Comparison of ENCODE assay signal across 10 cellular contexts in the genomic region with DNA sequence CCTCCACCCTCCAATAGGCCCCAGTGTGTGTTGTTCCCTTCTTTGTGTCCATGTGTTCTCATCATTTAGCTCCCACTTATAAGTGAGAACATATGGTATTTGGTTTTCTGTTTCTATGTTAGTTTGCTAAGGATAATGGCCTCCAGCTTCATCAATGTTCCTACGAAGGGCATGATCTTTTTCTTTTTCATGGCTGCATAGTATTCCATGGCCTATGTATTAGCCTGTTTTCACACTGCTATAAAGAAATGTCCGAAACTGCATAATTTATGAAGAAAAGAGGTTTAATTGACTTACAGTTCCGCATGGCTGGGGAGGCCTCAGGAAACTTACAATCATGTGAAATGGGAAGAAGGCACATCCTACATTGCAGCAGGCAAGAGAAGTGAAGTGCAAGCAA. TPM values are rescaled to one million over a fixed set of nuclear protein-coding genes. Genes with fewer than 3 reads are reported as not detected.
"Had no signal": no experiment of that assay in that cellular context is flagged by ENCODE, and none has a peak within 500 bp of the region (broad histone marks: within the 10 kb centered on the region; RNA-seq: fewer than 3 reads in every experiment).

No MANE protein-coding gene starts in this region.

RNA-seq across cellular contexts. Expression of gene NEUROD1, which starts 22.2 kb away (rescaled TPM):
- total RNA-seq: OCI-LY7, PC-3, PC-9, Right ventricle myocardium inferior, Right ventricle myocardium superior, RPMI7951, SJCRH30, SJSA1, SK-MEL-5, T-cell had no signal

RNA-seq across cellular contexts. Expression of gene CERKL, which starts 45.6 kb away (rescaled TPM):
- total RNA-seq: OCI-LY7, Right ventricle myocardium inferior, Right ventricle myocardium superior, SJCRH30 had no signal
